Comparison of ENCODE assay signal across 9 cellular contexts in genomic region chr17:50546701-50547034, GRCh38. TPM values are rescaled to one million over a fixed set of nuclear protein-coding genes. Genes with fewer than 3 reads are reported as not detected.
DNase-seq lines count a peak whose midpoint lies in the region; ATAC-seq and TF ChIP-seq lines count a peak whose summit lies in the region.
"Had no signal": no experiment of that assay in that cellular context is flagged by ENCODE, and none has a peak within 500 bp of the region (broad histone marks: within the 10 kb centered on the region; RNA-seq: fewer than 3 reads in every experiment).

No MANE protein-coding gene starts in this region.

- H4K20me1 ChIP-seq in SK-N-SH (ENCODE audit: insufficient read depth) (no peaks in the 10 kb centered on the region), hepatocyte (ENCODE audit: insufficient read depth, poor library complexity, severe bottlenecking) (no peaks in the 10 kb centered on the region)

- H3K4me1 Mint-ChIP-seq in T-cell: peaks cover 16 to 28% (median 18%) of the 10 kb centered on the region in 3 donors

- H3K9me3 ChIP-seq in SK-N-SH (no peaks in the 10 kb centered on the region), hepatocyte (ENCODE audit: low read depth) (no peaks in the 10 kb centered on the region), spleen (no peaks in the 10 kb centered on the region)

- H3K27me3 ChIP-seq in SK-N-SH (ENCODE audit: insufficient read depth) (no peaks in the 10 kb centered on the region), hepatocyte (no peaks in the 10 kb centered on the region), spleen (replicated peaks in 1 of 7) (peaks cover 0 to 11% (median 0%) of the 10 kb centered on the region in 7 donors)

- no peak for TF ChIP-seq EP300 in SK-N-SH (IDR thresholded peaks at IDR 0.05; ENCODE audit: borderline replicate concordance in 1 of 2, low read depth in 1 of 2, low read length in 1 of 2)

- H3K4me1 ChIP-seq in SK-N-SH (ENCODE audit: control insufficient read depth in 1 of 2, insufficient read depth in 2 of 2, low read depth in 1 of 2, low read length in 1 of 2) (peaks cover 7 to 30% of the 10 kb centered on the region in 2 experiments; a peak in 3 of 4 replicates), hepatocyte (ENCODE audit: insufficient read depth) (peaks cover 24% of the 10 kb centered on the region), spleen (peaks cover 17 to 42% (median 28%) of the 10 kb centered on the region in 6 donors)

- H3K4me3 ChIP-seq in SK-N-SH (ENCODE audit: low read depth in 2 of 2, low read length in 1 of 2) (peak overlapping the region; percentile 70 to 76; a peak in 3 of 4 replicates), hepatocyte (no peak overlapping the region), spleen (peak overlapping the region in 6 of 8 donors; percentile 37 to 75 (median 54))

- H2AFZ ChIP-seq in SK-N-SH (ENCODE audit: low read depth) (no peak overlapping the region), hepatocyte (no peak overlapping the region)

- peaks cover 16% of the 10 kb centered on the region for H3K79me2 ChIP-seq in SK-N-SH (ENCODE audit: insufficient read depth)
- peaks cover 7% of the 10 kb centered on the region for H3K79me2 ChIP-seq in hepatocyte

- ATAC-seq in SK-N-SH treated with all-trans-retinoic acid at 6 μM for 48 hours (no peak), T-cell (replicated peaks in 1 of 4) (no peak)
- ATAC-seq in activated CD4-positive, CD25-positive, alpha-beta regulatory T cell treated with anti-CD3 and anti-CD28 coated beads, Interleukin-2, amount 50 U/mL, for 24 hours: no peak

- WGBS in SK-N-SH (ENCODE audit: low lambda C conversion rate): 50% methylated on average over 4 of the region's 4 CpGs
- WGBS in hepatocyte (ENCODE audit: low lambda C conversion rate, missing lambda C conversion rate): 56% methylated on average over 4 of the region's 4 CpGs
- 46 to 68% (median 53%) methylated on average over 3 to 4 of the region's 4 CpGs for WGBS in spleen, 5 donors

- intact Hi-C loops in spleen (cut with DNase I; ENCODE audit: low total_unique reads): loop anchor here (5.0 to 10.0 kb wide), 2 partner anchors 151 to 298 kb away; no protein-coding TSS in a partner anchor

- H3K27ac ChIP-seq in SK-N-SH (ENCODE audit: low read depth in 2 of 2, low read length in 1 of 2): no peak overlapping the region; a peak in 1 of 4 replicates
- no peak overlapping the region for H3K27ac ChIP-seq in hepatocyte
- H3K27ac ChIP-seq in spleen: peak overlapping the region in 7 of 8 donors; percentile 49 to 89 (median 86)

- TF ChIP-seq POLR2A in spleen (IDR thresholded peaks at IDR 0.05): no peak

- H3K9me2 ChIP-seq in SK-N-SH: no peaks in the 10 kb centered on the region
- no peaks in the 10 kb centered on the region for H3K9me2 ChIP-seq in hepatocyte (replicated peaks; ENCODE audit: insufficient read depth)

- TF ChIP-seq RAD21 in SK-N-SH (IDR thresholded peaks at IDR 0.05; ENCODE audit: low read length): no peak

- peaks cover 7 to 14% of the 10 kb centered on the region in 2 donors for H3K27me3 Mint-ChIP-seq in T-cell

- peaks cover 3% of the 10 kb centered on the region for H3K36me3 Mint-ChIP-seq in T-cell

- no peaks in the 10 kb centered on the region for H3K9me3 Mint-ChIP-seq in T-cell

- POLR2A ChIA-PET in SK-N-SH (lab: Yijun Ruan, JAX) (no interaction called here), T-cell (lab: Charles Lee) (no interaction called here)

- CTCF ChIA-PET in SK-N-SH (lab: Yijun Ruan, JAX) (interaction anchor here (0.6 to 24.2 kb wide), 44 partner anchors 9 to 692 kb away, joined by 3 to 1212 read pairs (median 4); partner anchors contain the start of genes EPN3, NME1 and RSAD1), T-cell (lab: Charles Lee) (interaction anchor here in 1 of 2 donors (0.6 kb wide), 1 partner anchor 79 kb away, joined by 3 read pairs; no protein-coding TSS in a partner anchor)

- peaks cover 12 to 25% of the 10 kb centered on the region in 2 experiments for H3K36me3 ChIP-seq in SK-N-SH (replicated peaks in 1 of 2; ENCODE audit: control insufficient read depth in 1 of 2, insufficient read depth in 2 of 2, low read length in 1 of 2)
- H3K36me3 ChIP-seq in hepatocyte (replicated peaks; ENCODE audit: insufficient read depth, low read depth): no peaks in the 10 kb centered on the region
- peaks cover 0 to 33% (median 10%) of the 10 kb centered on the region in 6 donors for H3K36me3 ChIP-seq in spleen

- peak overlapping the region; percentile 79; the same call in 1 of the 2 replicates for H3K9ac ChIP-seq in SK-N-SH

- H3K4me2 ChIP-seq in SK-N-SH (peak overlapping the region; percentile 98; the same call in 1 of the 2 replicates), hepatocyte (peak overlapping the region; percentile 90)

- peak overlapping the region in 1 of 2 donors; percentile 52 for H3K27ac Mint-ChIP-seq in T-cell

- DNase-seq in SK-N-SH: no peak
- no peak for DNase-seq in T-cell
- DNase-seq in hepatocyte (ENCODE audit: low spot score): no peak
- no peak for DNase-seq in spleen
- DNase-seq in CD1c-positive myeloid dendritic cell (ENCODE audit: extremely low spot score): no peak
- no peak for DNase-seq in NCI-H1417 (lab: John Stamatoyannopoulos, UW)

- no peak for TF ChIP-seq CTCF in SK-N-SH (IDR thresholded peaks at IDR 0.05)
- TF ChIP-seq CTCF in hepatocyte (IDR thresholded peaks at IDR 0.05; ENCODE audit: poor library complexity): no peak
- TF ChIP-seq CTCF in spleen (IDR thresholded peaks at IDR 0.05 in 8 of 11, conservative IDR thresholded peaks at IDR 0.05 in 3 of 11): peak in 1 of 11 experiments; percentile 97

- H3F3A ChIP-seq in SK-N-SH (replicated peaks; ENCODE audit: insufficient read depth): peaks cover 6% of the 10 kb centered on the region

- H3K4me3 Mint-ChIP-seq in T-cell: peak overlapping the region; percentile 13 to 77 (median 63)

TF ChIP-seq in SK-N-SH, 30 proteins besides CTCF, POLR2A, EP300 and RAD21 (continues in another document):
- TF ChIP-seq ZBTB33 (IDR thresholded peaks at IDR 0.05; ENCODE audit: borderline replicate concordance, low read depth) (no peak), FOXJ3 (CRISPR knock-in tag; IDR thresholded peaks at IDR 0.05) (no peak), GATA2 (CRISPR knock-in tag; IDR thresholded peaks at IDR 0.05) (no peak)

TF ChIP-seq in SK-N-SH treated with all-trans-retinoic acid at 6 μM for 48 hours, 23 proteins besides CTCF, POLR2A, EP300 and RAD21 (continues in another document):
- TF ChIP-seq RARB (CRISPR knock-in tag; IDR thresholded peaks at IDR 0.05) (no peak), TCF4 (CRISPR knock-in tag; IDR thresholded peaks at IDR 0.05; ENCODE audit: borderline replicate concordance) (no peak), TSHZ2 (CRISPR knock-in tag; IDR thresholded peaks at IDR 0.05) (no peak)

RNA-seq across cellular contexts. Expression of gene SPATA20, which starts 0.3 kb away (rescaled TPM):
- 92.0 and 106 TPM in 2 replicates for polyA plus RNA-seq in SK-N-SH (2012; rRNA removed)
- polyA plus RNA-seq in SK-N-SH (2012; cell fraction: cytosol; rRNA removed): 28.3 and 39.9 TPM in 2 replicates
- 606 and 976 TPM in 2 replicates for polyA plus RNA-seq in SK-N-SH (2012; cell fraction: nucleus; rRNA removed)
- total RNA-seq in T-cell: 10 to 100 TPM in 4 of 5 donors, 1 to 10 TPM in 1; 8.9 to 25.7 (median 20.3) TPM
- total RNA-seq in hepatocyte: 91.0 and 97.5 TPM in 2 replicates
- polyA plus RNA-seq in hepatocyte: 108 and 114 TPM in 2 replicates
- total RNA-seq in spleen: 100 to 1,000 TPM in 1 of 7 donors, 10 to 100 TPM in 6; 32.8 to 128 (median 57.5) TPM
- 10 to 100 TPM; 14.9 to 74.8 (median 27.5) TPM for polyA plus RNA-seq in spleen

RNA-seq across cellular contexts. Expression of gene CACNA1G, which starts 13.8 kb away (rescaled TPM):
- 0.15 and 0.21 TPM in 2 replicates for polyA plus RNA-seq in SK-N-SH (2012; rRNA removed)
- 0.08 and 0.24 TPM in 2 replicates for polyA plus RNA-seq in SK-N-SH (2012; cell fraction: cytosol; rRNA removed)
- 0.36 and 0.48 TPM in 2 replicates for polyA plus RNA-seq in SK-N-SH (2012; cell fraction: nucleus; rRNA removed)
- not detected for total RNA-seq in T-cell
- 2.9 and 4.8 TPM in 2 replicates for total RNA-seq in hepatocyte
- polyA plus RNA-seq in hepatocyte: 3.5 and 4.8 TPM in 2 replicates
- 1 to 10 TPM in 1 of 7 donors, under 1 TPM in 5, not detected in 1; 0.07 to 1.3 (median 0.25) TPM for total RNA-seq in spleen
- under 1 TPM; 0.02 to 0.03 (median 0.03) TPM for polyA plus RNA-seq in spleen

RNA-seq across cellular contexts. Expression of gene EPN3, which starts 14.1 kb away (rescaled TPM):
- polyA plus RNA-seq in SK-N-SH (2012; rRNA removed) (0.05 and 0.06 TPM in 2 replicates), hepatocyte (11.5 and 12.1 TPM in 2 replicates), spleen (under 1 TPM in 2 of 3 donors, not detected in 1; 0.02 to 0.16 TPM)
- 0.03 and 0.12 TPM in 2 replicates for polyA plus RNA-seq in SK-N-SH (2012; cell fraction: cytosol; rRNA removed)
- 0.15 and 0.46 TPM in 2 replicates for polyA plus RNA-seq in SK-N-SH (2012; cell fraction: nucleus; rRNA removed)
- total RNA-seq in T-cell (under 1 TPM in 2 of 5 donors, not detected in 3; 0.08 to 0.44 TPM), hepatocyte (2.7 and 3.8 TPM in 2 replicates), spleen (not detected)
- total RNA-seq: A172 had no signal

RNA-seq across cellular contexts. Expression of gene MYCBPAP, which starts 38.4 kb away (rescaled TPM):
- 2.4 and 4.4 TPM in 2 replicates for polyA plus RNA-seq in SK-N-SH (2012; rRNA removed)
- 1.8 and 1.9 TPM in 2 replicates for polyA plus RNA-seq in SK-N-SH (2012; cell fraction: cytosol; rRNA removed)
- polyA plus RNA-seq in SK-N-SH (2012; cell fraction: nucleus; rRNA removed): 17.3 and 17.7 TPM in 2 replicates
- 1 to 10 TPM in 4 of 5 donors, under 1 TPM in 1; 0.92 to 6.9 (median 4.7) TPM for total RNA-seq in T-cell
- 0.43 TPM in 1 of 2 replicates, not detected in the other for total RNA-seq in hepatocyte
- 0.70 and 1.2 TPM in 2 replicates for polyA plus RNA-seq in hepatocyte
- total RNA-seq in spleen: 1 to 10 TPM in 3 of 7 donors, under 1 TPM in 4; 0.54 to 2.8 (median 0.98) TPM
- polyA plus RNA-seq in spleen: under 1 TPM; 0.15 to 0.18 (median 0.16) TPM
- total RNA-seq: A172 had no signal

Comparison
In these comparisons a context has a peak if more than half of its experiments do, and no peak if none do; other contexts are left out.
1. H3K27ac ChIP-seq: peak in spleen (7 of 8); none in SK-N-SH (0 of 2) and hepatocyte (single experiment).